Comparison of ENCODE assay signal across 1 cellular context in genomic region chr10:78528749-78529204, GRCh38.
TF ChIP-seq lines count a peak whose summit lies in the region.

No MANE protein-coding gene starts in this region.

TF ChIP-seq in HepG2, 621 proteins besides CTCF, POLR2A, EP300 and RAD21 (continued from another document and continues in another):
- TF ChIP-seq ZNF318 (CRISPR knock-in tag; IDR thresholded peaks at IDR 0.05) (no peak), DR1 (CRISPR knock-in tag; IDR thresholded peaks at IDR 0.05) (no peak), HOXA3 (CRISPR knock-in tag; IDR thresholded peaks at IDR 0.05) (peak; percentile 87), ZNF660 (CRISPR knock-in tag; IDR thresholded peaks at IDR 0.05; ENCODE audit: borderline replicate concordance, low read depth) (no peak), ERF (CRISPR knock-in tag; IDR thresholded peaks at IDR 0.05) (peak; percentile 82), SIX1 (CRISPR knock-in tag; IDR thresholded peaks at IDR 0.05; ENCODE audit: borderline replicate concordance) (peak; percentile 85; the same call in 1 of the 2 replicates), FOXJ3 (CRISPR knock-in tag; IDR thresholded peaks at IDR 0.05; ENCODE audit: borderline replicate concordance) (peak; percentile 89; the same call in 1 of the 2 replicates), ARNTL (CRISPR knock-in tag; IDR thresholded peaks at IDR 0.05) (peak; percentile 92), HNRNPUL1 (IDR thresholded peaks at IDR 0.05; ENCODE audit: low read depth, low read length) (no peak), KLF12 (CRISPR knock-in tag; IDR thresholded peaks at IDR 0.05; ENCODE audit: borderline replicate concordance) (no peak), MXI1 (IDR thresholded peaks at IDR 0.05; ENCODE audit: borderline replicate concordance, low read depth, low read length) (peak; percentile 59; the same call in 1 of the 3 replicates), ZNF124 (CRISPR knock-in tag; IDR thresholded peaks at IDR 0.05) (peak; percentile 93; the same call in 1 of the 2 replicates), ZNF564 (CRISPR knock-in tag; IDR thresholded peaks at IDR 0.05) (peak; percentile 65; the same call in 1 of the 2 replicates), HNF1A (IDR thresholded peaks at IDR 0.05; ENCODE audit: low read depth) (peak; percentile 48; the same call in 1 of the 2 replicates), HNF1A (CRISPR knock-in tag; IDR thresholded peaks at IDR 0.05; ENCODE audit: borderline replicate concordance) (no peak; the same call in 1 of the 2 replicates), ZNF562 (CRISPR knock-in tag; IDR thresholded peaks at IDR 0.05; ENCODE audit: borderline replicate concordance) (no peak), PAX8 (CRISPR knock-in tag; IDR thresholded peaks at IDR 0.05; ENCODE audit: borderline replicate concordance) (no peak), THAP11 (CRISPR knock-in tag; IDR thresholded peaks at IDR 0.05) (peak; percentile 73), ZNF781 (CRISPR knock-in tag; IDR thresholded peaks at IDR 0.05; ENCODE audit: borderline replicate concordance, not compliant biosample characterization) (no peak), MZF1 (CRISPR knock-in tag; IDR thresholded peaks at IDR 0.05; ENCODE audit: borderline replicate concordance) (no peak), POGZ (CRISPR knock-in tag; IDR thresholded peaks at IDR 0.05) (peak; percentile 92), ZNF329 (CRISPR knock-in tag; IDR thresholded peaks at IDR 0.05; ENCODE audit: low read depth) (no peak), GLMP (CRISPR knock-in tag; IDR thresholded peaks at IDR 0.05; ENCODE audit: borderline replicate concordance) (no peak), HNF4A (CRISPR knock-in tag; IDR thresholded peaks at IDR 0.05) (peak; percentile 69), TEAD2 (CRISPR knock-in tag; IDR thresholded peaks at IDR 0.05) (no peak), NFIC (IDR thresholded peaks at IDR 0.05; ENCODE audit: low read length) (peak; percentile 89), ZMYM4 (CRISPR knock-in tag; IDR thresholded peaks at IDR 0.05) (peak; percentile 90), PRPF4 (IDR thresholded peaks at IDR 0.05; ENCODE audit: low read depth, low read length, poor library complexity, severe bottlenecking) (no peak), ZBTB8A (CRISPR knock-in tag; IDR thresholded peaks at IDR 0.05; ENCODE audit: borderline replicate concordance, low read depth) (no peak), ZC3H13 (CRISPR knock-in tag; IDR thresholded peaks at IDR 0.05) (peak; percentile 70; the same call in 1 of the 2 replicates), SP1 (IDR thresholded peaks at IDR 0.05) (no peak), SP1 (CRISPR knock-in tag; IDR thresholded peaks at IDR 0.05) (no peak), MEIS1 (CRISPR knock-in tag; IDR thresholded peaks at IDR 0.05; ENCODE audit: borderline replicate concordance) (peak; percentile 84; the same call in 1 of the 2 replicates), ELF1 (CRISPR knock-in tag; IDR thresholded peaks at IDR 0.05) (peak; percentile 76), KDM2A (CRISPR knock-in tag; IDR thresholded peaks at IDR 0.05; ENCODE audit: borderline replicate concordance, low read depth) (no peak; the same call in 1 of the 2 replicates), JUN (CRISPR knock-in tag; IDR thresholded peaks at IDR 0.05) (no peak), ZBTB20 (CRISPR knock-in tag; IDR thresholded peaks at IDR 0.05; ENCODE audit: borderline replicate concordance, low read depth) (peak; percentile 61; the same call in 1 of the 2 replicates), KMT2B (CRISPR knock-in tag; IDR thresholded peaks at IDR 0.05) (peak; percentile 77; the same call in 1 of the 2 replicates), ZKSCAN1 (IDR thresholded peaks at IDR 0.05; ENCODE audit: low read length) (no peak), MYC (CRISPR knock-in tag; IDR thresholded peaks at IDR 0.05; ENCODE audit: borderline replicate concordance) (no peak; the same call in 1 of the 2 replicates), ZNF230 (CRISPR knock-in tag; IDR thresholded peaks at IDR 0.05) (no peak; the same call in 1 of the 2 replicates)
- TF ChIP-seq, protein P1, sequence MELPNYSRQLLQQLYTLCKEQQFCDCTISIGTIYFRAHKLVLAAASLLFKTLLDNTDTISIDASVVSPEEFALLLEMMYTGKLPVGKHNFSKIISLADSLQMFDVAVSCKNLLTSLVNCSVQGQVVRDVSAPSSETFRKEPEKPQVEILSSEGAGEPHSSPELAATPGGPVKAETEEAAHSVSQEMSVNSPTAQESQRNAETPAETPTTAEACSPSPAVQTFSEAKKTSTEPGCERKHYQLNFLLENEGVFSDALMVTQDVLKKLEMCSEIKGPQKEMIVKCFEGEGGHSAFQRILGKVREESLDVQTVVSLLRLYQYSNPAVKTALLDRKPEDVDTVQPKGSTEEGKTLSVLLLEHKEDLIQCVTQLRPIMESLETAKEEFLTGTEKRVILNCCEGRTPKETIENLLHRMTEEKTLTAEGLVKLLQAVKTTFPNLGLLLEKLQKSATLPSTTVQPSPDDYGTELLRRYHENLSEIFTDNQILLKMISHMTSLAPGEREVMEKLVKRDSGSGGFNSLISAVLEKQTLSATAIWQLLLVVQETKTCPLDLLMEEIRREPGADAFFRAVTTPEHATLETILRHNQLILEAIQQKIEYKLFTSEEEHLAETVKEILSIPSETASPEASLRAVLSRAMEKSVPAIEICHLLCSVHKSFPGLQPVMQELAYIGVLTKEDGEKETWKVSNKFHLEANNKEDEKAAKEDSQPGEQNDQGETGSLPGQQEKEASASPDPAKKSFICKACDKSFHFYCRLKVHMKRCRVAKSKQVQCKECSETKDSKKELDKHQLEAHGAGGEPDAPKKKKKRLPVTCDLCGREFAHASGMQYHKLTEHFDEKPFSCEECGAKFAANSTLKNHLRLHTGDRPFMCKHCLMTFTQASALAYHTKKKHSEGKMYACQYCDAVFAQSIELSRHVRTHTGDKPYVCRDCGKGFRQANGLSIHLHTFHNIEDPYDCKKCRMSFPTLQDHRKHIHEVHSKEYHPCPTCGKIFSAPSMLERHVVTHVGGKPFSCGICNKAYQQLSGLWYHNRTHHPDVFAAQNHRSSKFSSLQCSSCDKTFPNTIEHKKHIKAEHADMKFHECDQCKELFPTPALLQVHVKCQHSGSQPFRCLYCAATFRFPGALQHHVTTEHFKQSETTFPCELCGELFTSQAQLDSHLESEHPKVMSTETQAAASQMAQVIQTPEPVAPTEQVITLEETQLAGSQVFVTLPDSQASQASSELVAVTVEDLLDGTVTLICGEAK (IDR thresholded peaks at IDR 0.05): no peak; the same call in 1 of the 2 replicates
- TF ChIP-seq, protein P1 (CRISPR knock-in tag; IDR thresholded peaks at IDR 0.05): peak; percentile 99
